ENCODE assay signal across 11 cellular contexts in genomic region chr10:103153765-103154197, GRCh38. TPM values are rescaled to one million over a fixed set of nuclear protein-coding genes. Genes with fewer than 3 reads are reported as not detected.
DNase-seq lines count a peak whose midpoint lies in the region; ATAC-seq and TF ChIP-seq lines count a peak whose summit lies in the region.
"Had no signal": no experiment of that assay in that cellular context is flagged by ENCODE, and none has a peak within 500 bp of the region (broad histone marks: within the 10 kb centered on the region; RNA-seq: fewer than 3 reads in every experiment).

No MANE protein-coding gene starts in this region.

- H2BK15ac ChIP-seq in H9 (ENCODE audit: low read depth, low read length) = no peak overlapping the region

- H3K36me3 Mint-ChIP-seq in H9 (ENCODE audit: insufficient read depth in 1 of 3, low read depth in 3 of 3) = peaks cover 3 to 11% (median 6%) of the 10 kb centered on the region in 3 experiments; a peak in 6 of 7 replicates
- peaks cover 6% of the 10 kb centered on the region for H3K36me3 Mint-ChIP-seq in activated naive CD4-positive, alpha-beta T cell treated with anti-CD3 and anti-CD28 coated beads for 36 hours (ENCODE audit: low read depth)

- H3K56ac ChIP-seq in H9 (ENCODE audit: insufficient read length, low read depth, low read length) = no peak overlapping the region

- H3T11ph ChIP-seq in H9 (ENCODE audit: low read length) = no peak overlapping the region

- H3K4me1 ChIP-seq in H9 (ENCODE audit: insufficient read depth, low read length) = peaks cover 2% of the 10 kb centered on the region; the same call in 1 of the 2 replicates
- peaks cover 0 to 38% of the 10 kb centered on the region in 2 donors for H3K4me1 ChIP-seq in ascending aorta
- H3K4me1 ChIP-seq in iPS-18a (ENCODE audit: control insufficient read depth, low read depth, low read length) = peaks cover 25% of the 10 kb centered on the region

- no peak overlapping the region for H2AK5ac ChIP-seq in H9 (ENCODE audit: insufficient read length, low read length)

- H2BK20ac ChIP-seq in H9 (ENCODE audit: low read depth, low read length, poor library complexity, severe bottlenecking) = no peak overlapping the region

- CTCF ChIA-PET in activated naive CD4-positive, alpha-beta T cell treated with anti-CD3 and anti-CD28 coated beads for 36 hours (lab: Charles Lee) = interaction anchor here (0.6 kb wide), 1 partner anchor 755 kb away, joined by 5 read pairs; no protein-coding TSS in a partner anchor

- H3K27ac ChIP-seq in H9 (ENCODE audit: insufficient read length, low read depth, low read length) = peak overlapping the region; percentile 41
- H3K27ac ChIP-seq in ascending aorta = peak overlapping the region; percentile 71 to 85
- peak overlapping the region; percentile 73 for H3K27ac ChIP-seq in iPS-18a (ENCODE audit: low read length)

- H3K23ac ChIP-seq in H9 (ENCODE audit: insufficient read length, low read depth, low read length) = no peak overlapping the region

- H3K9ac ChIP-seq in H9 (ENCODE audit: extremely low read depth, insufficient read length, low read length) = no peak overlapping the region
- H3K9ac ChIP-seq in iPS-18a (ENCODE audit: low read length) = peak overlapping the region; percentile 14

- H2BK120ac ChIP-seq in H9 (ENCODE audit: low read depth, low read length, poor library complexity, severe bottlenecking) = no peak overlapping the region

- no peak overlapping the region for H2AFZ ChIP-seq in H9 (ENCODE audit: low read length)

- intact Hi-C loops in ascending aorta (cut with DNase I) = loop anchor here (5.0 kb wide), 1 partner anchor 46 kb away; no protein-coding TSS in a partner anchor
- intact Hi-C loops in activated naive CD4-positive, alpha-beta T cell treated with anti-CD3 and anti-CD28 coated beads for 36 hours (cut with micrococcal nuclease) = no loop called here

- no peak overlapping the region for H4K91ac ChIP-seq in H9 (ENCODE audit: insufficient read length, low read depth, low read length)

- H3K18ac ChIP-seq in H9 (ENCODE audit: insufficient read length, low read depth, low read length) = no peak overlapping the region

- DNase-seq in H9 = no peak
- no peak for DNase-seq in ascending aorta (ENCODE audit: low spot score in 2 of 2)
- no peak for DNase-seq in skeletal muscle cell (ENCODE audit: low read depth)
- DNase-seq in activated naive CD4-positive, alpha-beta T cell treated with anti-CD3 and anti-CD28 coated beads for 36 hours = no peak
- DNase-seq in T1000 (lab: John Stamatoyannopoulos, UW) = no peak
- DNase-seq in NCI-H1436 (lab: John Stamatoyannopoulos, UW) = no peak
- DNase-seq: H7, NCI-H1092 had no signal

- H3K36me3 ChIP-seq in ascending aorta (peaks cover 0 to 5% of the 10 kb centered on the region in 2 donors), iPS-18a (ENCODE audit: control insufficient read depth, low read depth, low read length) (no peaks in the 10 kb centered on the region)

- no peaks in the 10 kb centered on the region for H3K23me2 ChIP-seq in H9 (ENCODE audit: insufficient read length, low read depth, low read length, poor library complexity, severe bottlenecking)

- no peak for ATAC-seq in GM18867 (IDR thresholded peaks at IDR 0.05; ENCODE audit: unreplicated experiment)

- H3K9me3 ChIP-seq in H9 (ENCODE audit: control insufficient read depth, low read depth, low read length) (no peaks in the 10 kb centered on the region), ascending aorta (no peaks in the 10 kb centered on the region), iPS-18a (ENCODE audit: control insufficient read depth, low read depth, low read length) (no peaks in the 10 kb centered on the region)

- WGBS in H9 (ENCODE audit: extremely low coverage, insufficient read length, low lambda C conversion rate) = no CpG with 5 or more reads among the region's 4 CpGs

- H3K4me3 Mint-ChIP-seq in H9 = peak overlapping the region in 1 of 2 experiments; percentile 45; a peak in 3 of 5 replicates
- H3K4me3 Mint-ChIP-seq in activated naive CD4-positive, alpha-beta T cell treated with anti-CD3 and anti-CD28 coated beads for 36 hours = no peak overlapping the region
- H3K4me3 Mint-ChIP-seq: T-helper 1 cell treated with Interleukin-12 subunit alpha and Interleukin-12 subunit beta and Interleukin-4 antibody, amounts not matched to agents 30 μg/mL and 1 μg/mL, for 36 hours had no signal

- peaks cover 26% of the 10 kb centered on the region in 2 experiments for H3K4me1 Mint-ChIP-seq in H9
- H3K4me1 Mint-ChIP-seq in activated naive CD4-positive, alpha-beta T cell treated with anti-CD3 and anti-CD28 coated beads for 36 hours (ENCODE audit: low read depth) = no peaks in the 10 kb centered on the region

- H2BK5ac ChIP-seq in H9 (ENCODE audit: insufficient read length, low read length) = no peak overlapping the region

- TF ChIP-seq CTCF in H9 (conservative IDR thresholded peaks at IDR 0.05) = no peak
- TF ChIP-seq CTCF in ascending aorta (IDR thresholded peaks at IDR 0.05) = no peak

- no peak overlapping the region for H4K8ac ChIP-seq in H9 (replicated peaks; ENCODE audit: insufficient read length, low read depth, low read length)

- H3K79me1 ChIP-seq in H9 (ENCODE audit: insufficient read depth, low read depth, low read length, poor library complexity, severe bottlenecking) = peaks cover 9% of the 10 kb centered on the region

- H3K79me2 ChIP-seq in H9 (ENCODE audit: insufficient read depth, low read length) = no peaks in the 10 kb centered on the region; the same call in 1 of the 2 replicates

- H3K9me3 Mint-ChIP-seq in H9 = no peaks in the 10 kb centered on the region
- H3K9me3 Mint-ChIP-seq in activated naive CD4-positive, alpha-beta T cell treated with anti-CD3 and anti-CD28 coated beads for 36 hours = no peaks in the 10 kb centered on the region
- H3K9me3 Mint-ChIP-seq: T-helper 1 cell treated with Interleukin-12 subunit alpha and Interleukin-12 subunit beta and Interleukin-4 antibody, amounts not matched to agents 30 μg/mL and 1 μg/mL, for 36 hours had no signal

- H3K4me3 ChIP-seq in ascending aorta (peak overlapping the region in 1 of 2 donors; percentile 42), iPS-18a (ENCODE audit: low read length) (peak overlapping the region; percentile 37), skeletal muscle cell (ENCODE audit: low read depth, low read length) (peak overlapping the region; percentile 9)

- H2BK12ac ChIP-seq in H9 (ENCODE audit: insufficient read length, low read depth, low read length) = no peak overlapping the region

- H4K5ac ChIP-seq in H9 (ENCODE audit: insufficient read length, low read depth, low read length) = no peak overlapping the region

- H3K14ac ChIP-seq in H9 (ENCODE audit: insufficient read depth, low read length) = no peak overlapping the region

- no peak overlapping the region for H3K4me2 ChIP-seq in H9 (ENCODE audit: insufficient read depth, insufficient read length, low read length)

- no peaks in the 10 kb centered on the region for H3K27me3 Mint-ChIP-seq in H9 (ENCODE audit: low read depth)
- no peaks in the 10 kb centered on the region for H3K27me3 Mint-ChIP-seq in activated naive CD4-positive, alpha-beta T cell treated with anti-CD3 and anti-CD28 coated beads for 36 hours (ENCODE audit: low read depth)

- no peaks in the 10 kb centered on the region for H3K27me3 ChIP-seq in H9 (ENCODE audit: insufficient read depth, low read length)
- H3K27me3 ChIP-seq in ascending aorta = no peaks in the 10 kb centered on the region
- H3K27me3 ChIP-seq in iPS-18a (ENCODE audit: control insufficient read depth, insufficient read depth, low read length) = no peaks in the 10 kb centered on the region

- H4K20me1 ChIP-seq in H9 (ENCODE audit: control insufficient read depth, insufficient read depth, insufficient read length) = no peaks in the 10 kb centered on the region

- H3K4ac ChIP-seq in H9 (ENCODE audit: low read depth, low read length) = no peak overlapping the region

- peak overlapping the region; percentile 65 to 100 (median 96) for H3K27ac Mint-ChIP-seq in H9
- H3K27ac Mint-ChIP-seq in activated naive CD4-positive, alpha-beta T cell treated with anti-CD3 and anti-CD28 coated beads for 36 hours = no peak overlapping the region
- H3K27ac Mint-ChIP-seq: T-helper 1 cell treated with Interleukin-12 subunit alpha and Interleukin-12 subunit beta and Interleukin-4 antibody, amounts not matched to agents 30 μg/mL and 1 μg/mL, for 36 hours had no signal

RNA-seq across cellular contexts. Expression of gene NT5C2, which starts 39.3 kb away (rescaled TPM):
- 64.4 and 69.6 TPM in 2 replicates for total RNA-seq in H9 (2021)
- 25.9 TPM for total RNA-seq in ascending aorta
- total RNA-seq in activated naive CD4-positive, alpha-beta T cell treated with anti-CD3 and anti-CD28 coated beads for 36 hours = 10 to 100 TPM; 39.3 to 44.3 TPM
